Comparison of ENCODE assay signal across 9 cellular contexts in genomic region chr14:90453401-90453951, GRCh38. TPM values are rescaled to one million over a fixed set of nuclear protein-coding genes. Genes with fewer than 3 reads are reported as not detected.
DNase-seq lines count a peak whose midpoint lies in the region; ATAC-seq and TF ChIP-seq lines count a peak whose summit lies in the region.
"Had no signal": no experiment of that assay in that cellular context is flagged by ENCODE, and none has a peak within 500 bp of the region (broad histone marks: within the 10 kb centered on the region; RNA-seq: fewer than 3 reads in every experiment).

No MANE protein-coding gene starts in this region.

- no peak overlapping the region for H3K14ac ChIP-seq in trophoblast cell (ENCODE audit: low read length)

- H3K9ac ChIP-seq in HUES48 (ENCODE audit: low read depth, low read length) (no peak overlapping the region), trophoblast cell (ENCODE audit: low read length) (no peak overlapping the region)

- H3K36me3 ChIP-seq in HUES48 (ENCODE audit: control insufficient read depth, insufficient read depth, low read length) (no peaks in the 10 kb centered on the region), cardiac muscle cell (no peaks in the 10 kb centered on the region), trophoblast cell (ENCODE audit: control insufficient read depth in 1 of 2, insufficient read depth in 2 of 2, low read length in 2 of 2) (no peaks in the 10 kb centered on the region)

- H3K9me3 ChIP-seq in HUES48 (ENCODE audit: control insufficient read depth, insufficient read depth, low read length): no peaks in the 10 kb centered on the region
- H3K9me3 ChIP-seq in cardiac muscle cell (ENCODE audit: low read depth): no peaks in the 10 kb centered on the region
- H3K9me3 ChIP-seq in trophoblast cell (ENCODE audit: insufficient read depth, low read depth, low read length): peaks cover 2% of the 10 kb centered on the region

- H3K4me1 Mint-ChIP-seq in progenitor cell of endocrine pancreas (ENCODE audit: low read depth): peaks cover 6% of the 10 kb centered on the region

- no peaks in the 10 kb centered on the region for H3K79me2 ChIP-seq in trophoblast cell (ENCODE audit: control insufficient read depth, insufficient read depth, low read length, poor library complexity)

- no peak overlapping the region for H3K4me3 ChIP-seq in HUES48 (ENCODE audit: low read depth, low read length)
- H3K4me3 ChIP-seq in cardiac muscle cell: no peak overlapping the region
- H3K4me3 ChIP-seq in trophoblast cell (ENCODE audit: low read depth, low read length): no peak overlapping the region

- TF ChIP-seq CTCF in VCaP (conservative IDR thresholded peaks at IDR 0.05) (no peak), cardiac muscle cell (IDR thresholded peaks at IDR 0.05; ENCODE audit: low read depth, low read length) (no peak), progenitor cell of endocrine pancreas (IDR thresholded peaks at IDR 0.05; ENCODE audit: unreplicated experiment) (no peak)

- H3K4me1 ChIP-seq in HUES48 (ENCODE audit: control insufficient read depth, insufficient read depth, low read length) (peaks cover 12% of the 10 kb centered on the region), cardiac muscle cell (ENCODE audit: low read depth) (no peaks in the 10 kb centered on the region), trophoblast cell (ENCODE audit: control insufficient read depth in 1 of 2, insufficient read depth in 2 of 2, low read length in 2 of 2) (peaks cover 10 to 16% of the 10 kb centered on the region in 2 experiments)

- no peak overlapping the region for H2AFZ ChIP-seq in trophoblast cell (ENCODE audit: insufficient read depth, low read length, poor library complexity)

- H2BK120ac ChIP-seq in trophoblast cell (ENCODE audit: insufficient read depth, low read length, poor library complexity): peak overlapping the region; percentile 43

- no peak overlapping the region for H2AK5ac ChIP-seq in trophoblast cell (ENCODE audit: low read length)

- H3K27ac Mint-ChIP-seq in progenitor cell of endocrine pancreas: no peak overlapping the region

- no CpG with 5 or more reads among the region's 18 CpGs for WGBS in trophoblast cell (ENCODE audit: extremely low coverage, insufficient coverage, insufficient read length)

- H2BK5ac ChIP-seq in trophoblast cell (ENCODE audit: low read depth, low read length, poor library complexity): no peak overlapping the region

- H3K18ac ChIP-seq in trophoblast cell (ENCODE audit: low read length): no peak overlapping the region

- H3K27ac ChIP-seq in HUES48 (ENCODE audit: low read depth, low read length) (peak overlapping the region; percentile 73), VCaP (peak overlapping the region; percentile 31; the same call in 1 of the 2 replicates), cardiac muscle cell (no peak overlapping the region), trophoblast cell (ENCODE audit: low read depth, low read length) (no peak overlapping the region)

- no peaks in the 10 kb centered on the region for H3K36me3 Mint-ChIP-seq in progenitor cell of endocrine pancreas (ENCODE audit: insufficient read depth)

- ATAC-seq in GM19328 (IDR thresholded peaks at IDR 0.05; ENCODE audit: unreplicated experiment) (no peak), GM18517 (IDR thresholded peaks at IDR 0.05; ENCODE audit: unreplicated experiment) (no peak)

- peaks cover 12% of the 10 kb centered on the region for H3K79me1 ChIP-seq in trophoblast cell (ENCODE audit: low read length)

- H3K4me2 ChIP-seq in trophoblast cell (ENCODE audit: low read length): no peak overlapping the region

- H3K27me3 Mint-ChIP-seq in progenitor cell of endocrine pancreas: peaks cover 3% of the 10 kb centered on the region

- peak overlapping the region; percentile 80 for H4K8ac ChIP-seq in trophoblast cell (ENCODE audit: low read depth, low read length)

- H3K4me3 Mint-ChIP-seq in progenitor cell of endocrine pancreas (ENCODE audit: low read depth): no peak overlapping the region

- H2BK12ac ChIP-seq in trophoblast cell (ENCODE audit: low read length): no peak overlapping the region

- DNase-seq in cardiac muscle cell (ENCODE audit: low read depth in 1 of 2, low spot score in 1 of 2) (peak; percentile 18 to 49), trophoblast cell (no peak), OCI-M2 (lab: John Stamatoyannopoulos, UW; ENCODE audit: unreplicated experiment) (no peak), progenitor cell of endocrine pancreas (ENCODE audit: low spot score, unreplicated experiment) (no peak)
- DNase-seq: mammary epithelial cell had no signal

- no peak overlapping the region for H4K12ac ChIP-seq in trophoblast cell (ENCODE audit: low read depth, low read length)

- H3K27me3 ChIP-seq in HUES48 (ENCODE audit: control insufficient read depth, insufficient read depth, low read length) (no peaks in the 10 kb centered on the region), cardiac muscle cell (no peaks in the 10 kb centered on the region), trophoblast cell (ENCODE audit: insufficient read depth, low read length) (no peaks in the 10 kb centered on the region)

- peak overlapping the region; percentile 61 for H4K91ac ChIP-seq in trophoblast cell (ENCODE audit: low read depth, low read length)

- no peak overlapping the region for H3K4ac ChIP-seq in trophoblast cell (ENCODE audit: low read depth, low read length)

- H3K23ac ChIP-seq in trophoblast cell (ENCODE audit: low read length): no peak overlapping the region

- H3K9me3 Mint-ChIP-seq in progenitor cell of endocrine pancreas (ENCODE audit: low read depth): no peaks in the 10 kb centered on the region

RNA-seq across cellular contexts. Expression of gene CALM1, which starts 56.6 kb away (rescaled TPM):
- total RNA-seq in cardiac muscle cell (65.6 and 74.6 TPM in 2 replicates), progenitor cell of endocrine pancreas (320 and 331 TPM in 2 replicates)
- 174 and 236 TPM in 2 replicates for polyA plus RNA-seq in cardiac muscle cell
- polyA plus RNA-seq in trophoblast cell (2013): 518 and 520 TPM in 2 replicates

Comparison
In these comparisons a context has a peak if more than half of its experiments do, and no peak if none do; other contexts are left out.
1. H3K27ac ChIP-seq: peak in HUES48 (single experiment) and VCaP (single experiment); none in cardiac muscle cell (single experiment) and trophoblast cell (single experiment).
2. DNase-seq: peak in cardiac muscle cell (2 of 2); none in trophoblast cell (0 of 2), OCI-M2 (single experiment) and progenitor cell of endocrine pancreas (single experiment).